ENCODE assay signal across 1 cellular context in the genomic region with DNA sequence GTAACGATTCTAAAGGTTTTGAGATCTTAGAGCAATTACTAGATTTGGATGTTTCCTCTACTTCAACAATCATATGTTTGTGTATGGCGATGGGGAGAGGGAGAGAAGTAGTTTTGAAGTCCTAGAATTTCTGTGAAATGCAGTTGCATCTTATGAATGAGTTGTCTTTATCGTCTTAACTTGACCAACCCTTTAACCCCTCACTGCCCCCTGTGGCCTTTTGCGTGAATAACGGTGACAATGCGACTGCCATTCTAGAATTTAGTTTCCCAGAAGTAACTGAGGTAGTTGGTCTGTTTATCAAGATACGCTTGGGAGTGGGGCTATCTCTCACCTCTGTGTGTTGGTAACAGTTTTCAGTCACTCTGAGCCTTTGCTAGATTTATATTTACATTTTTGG.
TF ChIP-seq lines count a peak whose summit lies in the region.

No MANE protein-coding gene starts in this region.

TF ChIP-seq in GM23338, 12 proteins besides CTCF, POLR2A, EP300 and RAD21 (continued from another document):
- TF ChIP-seq, protein P1, sequence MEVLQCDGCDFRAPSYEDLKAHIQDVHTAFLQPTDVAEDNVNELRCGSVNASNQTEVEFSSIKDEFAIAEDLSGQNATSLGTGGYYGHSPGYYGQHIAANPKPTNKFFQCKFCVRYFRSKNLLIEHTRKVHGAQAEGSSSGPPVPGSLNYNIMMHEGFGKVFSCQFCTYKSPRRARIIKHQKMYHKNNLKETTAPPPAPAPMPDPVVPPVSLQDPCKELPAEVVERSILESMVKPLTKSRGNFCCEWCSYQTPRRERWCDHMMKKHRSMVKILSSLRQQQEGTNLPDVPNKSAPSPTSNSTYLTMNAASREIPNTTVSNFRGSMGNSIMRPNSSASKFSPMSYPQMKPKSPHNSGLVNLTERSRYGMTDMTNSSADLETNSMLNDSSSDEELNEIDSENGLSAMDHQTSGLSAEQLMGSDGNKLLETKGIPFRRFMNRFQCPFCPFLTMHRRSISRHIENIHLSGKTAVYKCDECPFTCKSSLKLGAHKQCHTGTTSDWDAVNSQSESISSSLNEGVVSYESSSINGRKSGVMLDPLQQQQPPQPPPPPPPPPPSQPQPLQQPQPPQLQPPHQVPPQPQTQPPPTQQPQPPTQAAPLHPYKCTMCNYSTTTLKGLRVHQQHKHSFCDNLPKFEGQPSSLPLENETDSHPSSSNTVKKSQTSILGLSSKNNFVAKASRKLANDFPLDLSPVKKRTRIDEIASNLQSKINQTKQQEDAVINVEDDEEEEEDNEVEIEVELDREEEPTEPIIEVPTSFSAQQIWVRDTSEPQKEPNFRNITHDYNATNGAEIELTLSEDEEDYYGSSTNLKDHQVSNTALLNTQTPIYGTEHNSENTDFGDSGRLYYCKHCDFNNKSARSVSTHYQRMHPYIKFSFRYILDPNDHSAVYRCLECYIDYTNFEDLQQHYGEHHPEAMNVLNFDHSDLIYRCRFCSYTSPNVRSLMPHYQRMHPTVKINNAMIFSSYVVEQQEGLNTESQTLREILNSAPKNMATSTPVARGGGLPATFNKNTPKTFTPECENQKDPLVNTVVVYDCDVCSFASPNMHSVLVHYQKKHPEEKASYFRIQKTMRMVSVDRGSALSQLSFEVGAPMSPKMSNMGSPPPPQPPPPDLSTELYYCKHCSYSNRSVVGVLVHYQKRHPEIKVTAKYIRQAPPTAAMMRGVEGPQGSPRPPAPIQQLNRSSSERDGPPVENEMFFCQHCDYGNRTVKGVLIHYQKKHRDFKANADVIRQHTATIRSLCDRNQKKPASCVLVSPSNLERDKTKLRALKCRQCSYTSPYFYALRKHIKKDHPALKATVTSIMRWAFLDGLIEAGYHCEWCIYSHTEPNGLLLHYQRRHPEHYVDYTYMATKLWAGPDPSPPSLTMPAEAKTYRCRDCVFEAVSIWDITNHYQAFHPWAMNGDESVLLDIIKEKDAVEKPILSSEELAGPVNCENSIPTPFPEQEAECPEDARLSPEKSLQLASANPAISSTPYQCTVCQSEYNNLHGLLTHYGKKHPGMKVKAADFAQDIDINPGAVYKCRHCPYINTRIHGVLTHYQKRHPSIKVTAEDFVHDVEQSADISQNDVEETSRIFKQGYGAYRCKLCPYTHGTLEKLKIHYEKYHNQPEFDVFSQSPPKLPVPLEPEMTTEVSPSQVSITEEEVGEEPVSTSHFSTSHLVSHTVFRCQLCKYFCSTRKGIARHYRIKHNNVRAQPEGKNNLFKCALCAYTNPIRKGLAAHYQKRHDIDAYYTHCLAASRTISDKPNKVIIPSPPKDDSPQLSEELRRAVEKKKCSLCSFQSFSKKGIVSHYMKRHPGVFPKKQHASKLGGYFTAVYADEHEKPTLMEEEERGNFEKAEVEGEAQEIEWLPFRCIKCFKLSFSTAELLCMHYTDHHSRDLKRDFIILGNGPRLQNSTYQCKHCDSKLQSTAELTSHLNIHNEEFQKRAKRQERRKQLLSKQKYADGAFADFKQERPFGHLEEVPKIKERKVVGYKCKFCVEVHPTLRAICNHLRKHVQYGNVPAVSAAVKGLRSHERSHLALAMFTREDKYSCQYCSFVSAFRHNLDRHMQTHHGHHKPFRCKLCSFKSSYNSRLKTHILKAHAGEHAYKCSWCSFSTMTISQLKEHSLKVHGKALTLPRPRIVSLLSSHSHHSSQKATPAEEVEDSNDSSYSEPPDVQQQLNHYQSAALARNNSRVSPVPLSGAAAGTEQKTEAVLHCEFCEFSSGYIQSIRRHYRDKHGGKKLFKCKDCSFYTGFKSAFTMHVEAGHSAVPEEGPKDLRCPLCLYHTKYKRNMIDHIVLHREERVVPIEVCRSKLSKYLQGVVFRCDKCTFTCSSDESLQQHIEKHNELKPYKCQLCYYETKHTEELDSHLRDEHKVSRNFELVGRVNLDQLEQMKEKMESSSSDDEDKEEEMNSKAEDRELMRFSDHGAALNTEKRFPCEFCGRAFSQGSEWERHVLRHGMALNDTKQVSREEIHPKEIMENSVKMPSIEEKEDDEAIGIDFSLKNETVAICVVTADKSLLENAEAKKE (CRISPR knock-in tag; IDR thresholded peaks at IDR 0.05) = no peak
- TF ChIP-seq STAT1 (IDR thresholded peaks at IDR 0.05; ENCODE audit: unreplicated experiment) = no peak
- TF ChIP-seq, protein P2, sequence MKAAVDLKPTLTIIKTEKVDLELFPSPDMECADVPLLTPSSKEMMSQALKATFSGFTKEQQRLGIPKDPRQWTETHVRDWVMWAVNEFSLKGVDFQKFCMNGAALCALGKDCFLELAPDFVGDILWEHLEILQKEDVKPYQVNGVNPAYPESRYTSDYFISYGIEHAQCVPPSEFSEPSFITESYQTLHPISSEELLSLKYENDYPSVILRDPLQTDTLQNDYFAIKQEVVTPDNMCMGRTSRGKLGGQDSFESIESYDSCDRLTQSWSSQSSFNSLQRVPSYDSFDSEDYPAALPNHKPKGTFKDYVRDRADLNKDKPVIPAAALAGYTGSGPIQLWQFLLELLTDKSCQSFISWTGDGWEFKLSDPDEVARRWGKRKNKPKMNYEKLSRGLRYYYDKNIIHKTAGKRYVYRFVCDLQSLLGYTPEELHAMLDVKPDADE (IDR thresholded peaks at IDR 0.05) = no peak
